In the genomic region with DNA sequence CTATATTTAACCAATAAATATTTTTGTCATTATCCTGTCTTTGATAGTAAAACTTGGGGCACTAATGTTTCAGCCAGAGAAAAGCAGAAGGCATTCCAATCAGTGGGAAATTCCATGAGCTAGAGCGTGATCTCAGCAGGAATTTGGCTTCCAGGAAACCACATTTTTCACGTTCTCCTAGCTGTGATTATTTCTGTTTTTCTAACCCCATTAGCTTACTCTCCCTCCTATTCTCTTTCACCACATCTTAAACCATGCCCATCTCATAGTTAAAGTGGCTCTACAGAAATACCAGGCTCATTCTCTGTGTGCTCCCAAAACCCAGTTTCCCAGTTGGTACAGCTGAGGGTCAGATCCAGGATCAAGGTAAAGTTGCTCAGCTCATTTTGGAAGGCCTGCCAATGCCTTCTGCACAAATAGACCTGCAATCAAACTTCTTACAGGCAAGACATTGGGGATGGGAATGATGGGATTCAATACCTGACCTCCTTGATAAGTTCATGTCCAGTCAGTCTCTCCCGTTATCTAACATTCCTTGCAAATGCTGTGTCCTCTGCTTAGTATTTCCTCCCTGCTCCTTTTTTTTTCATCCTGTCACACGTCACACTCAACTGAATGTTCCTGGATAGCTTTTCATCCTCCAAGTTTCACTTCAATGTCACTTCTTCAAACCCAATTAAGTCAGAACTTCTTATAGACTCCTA, we compare ENCODE assay signal across 1 cellular context.
TF ChIP-seq lines count a peak whose summit lies in the region.

No MANE protein-coding gene starts in this region.

TF ChIP-seq in HEK293, 187 proteins besides CTCF, POLR2A, EP300 and RAD21 (continued from another document):
- TF ChIP-seq, protein P1, sequence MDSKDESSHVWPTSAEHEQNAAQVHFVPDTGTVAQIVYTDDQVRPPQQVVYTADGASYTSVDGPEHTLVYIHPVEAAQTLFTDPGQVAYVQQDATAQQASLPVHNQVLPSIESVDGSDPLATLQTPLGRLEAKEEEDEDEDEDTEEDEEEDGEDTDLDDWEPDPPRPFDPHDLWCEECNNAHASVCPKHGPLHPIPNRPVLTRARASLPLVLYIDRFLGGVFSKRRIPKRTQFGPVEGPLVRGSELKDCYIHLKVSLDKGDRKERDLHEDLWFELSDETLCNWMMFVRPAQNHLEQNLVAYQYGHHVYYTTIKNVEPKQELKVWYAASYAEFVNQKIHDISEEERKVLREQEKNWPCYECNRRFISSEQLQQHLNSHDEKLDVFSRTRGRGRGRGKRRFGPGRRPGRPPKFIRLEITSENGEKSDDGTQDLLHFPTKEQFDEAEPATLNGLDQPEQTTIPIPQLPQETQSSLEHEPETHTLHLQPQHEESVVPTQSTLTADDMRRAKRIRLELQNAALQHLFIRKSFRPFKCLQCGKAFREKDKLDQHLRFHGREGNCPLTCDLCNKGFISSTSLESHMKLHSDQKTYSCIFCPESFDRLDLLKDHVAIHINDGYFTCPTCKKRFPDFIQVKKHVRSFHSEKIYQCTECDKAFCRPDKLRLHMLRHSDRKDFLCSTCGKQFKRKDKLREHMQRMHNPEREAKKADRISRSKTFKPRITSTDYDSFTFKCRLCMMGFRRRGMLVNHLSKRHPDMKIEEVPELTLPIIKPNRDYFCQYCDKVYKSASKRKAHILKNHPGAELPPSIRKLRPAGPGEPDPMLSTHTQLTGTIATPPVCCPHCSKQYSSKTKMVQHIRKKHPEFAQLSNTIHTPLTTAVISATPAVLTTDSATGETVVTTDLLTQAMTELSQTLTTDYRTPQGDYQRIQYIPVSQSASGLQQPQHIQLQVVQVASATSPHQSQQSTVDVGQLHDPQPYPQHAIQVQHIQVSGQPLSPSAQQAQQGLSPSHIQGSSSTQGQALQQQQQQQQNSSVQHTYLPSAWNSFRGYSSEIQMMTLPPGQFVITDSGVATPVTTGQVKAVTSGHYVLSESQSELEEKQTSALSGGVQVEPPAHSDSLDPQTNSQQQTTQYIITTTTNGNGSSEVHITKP (tag by site-specific recombination; IDR thresholded peaks at IDR 0.05) = peak; percentile 67
- TF ChIP-seq ZNF23 (tag by site-specific recombination; IDR thresholded peaks at IDR 0.05; ENCODE audit: borderline replicate concordance) (no peak), ZNF324 (tag by site-specific recombination; IDR thresholded peaks at IDR 0.05) (no peak), OVOL3 (tag by site-specific recombination; IDR thresholded peaks at IDR 0.05) (no peak)
